8 cellular contexts compared by ENCODE assay signal in genomic region chr1:40862008-40862863, GRCh38. TPM values are rescaled to one million over a fixed set of nuclear protein-coding genes. Genes with fewer than 3 reads are reported as not detected.
DNase-seq lines count a peak whose midpoint lies in the region; ATAC-seq, FAIRE-seq and TF ChIP-seq lines count a peak whose summit lies in the region.

Gene CITED4, minus strand, starts transcription at chr1:40862363. Its CDS starts 236 bp downstream, at chr1:40862127.

- H3K4me3 ChIP-seq in H1 (ENCODE audit: extremely low read depth in 1 of 4, insufficient read depth in 2 of 4, low read depth in 3 of 4, low read length in 4 of 4), result peak within 1 kb of the TSS; percentile 39 to 64 (median 48)

- POLR2A ChIA-PET in H1 (lab: Charles Lee; ENCODE audit: partially characterized antibody), result interaction anchor here (0.7 to 2.6 kb wide), 28 partner anchors 8 to 178 kb away, joined by 3 to 25 read pairs (median 4); partner anchors contain the start of gene CTPS1

- peaks cover 7% of the 10 kb centered on the region; the same call in 1 of the 2 replicates for H3K23me2 ChIP-seq in H1 (ENCODE audit: low read depth, low read length)

- H3K4me2 ChIP-seq in H1 (ENCODE audit: insufficient read depth in 1 of 2, low read depth in 2 of 2, low read length in 2 of 2), result peak within 1 kb of the TSS; percentile 82

- no peak within 1 kb of the TSS for H2AK5ac ChIP-seq in H1 (ENCODE audit: low read depth, low read length)

- no peaks in the 10 kb centered on the region for H3K9me3 ChIP-seq in H1 (ENCODE audit: insufficient read depth in 2 of 2, low read depth in 1 of 2, low read length in 1 of 2)

- H3K27me3 Mint-ChIP-seq in memory B cell, result peaks cover 18% of the 10 kb centered on the region

- peak within 1 kb of the TSS; percentile 72 for H3K56ac ChIP-seq in H1 (replicated peaks; ENCODE audit: insufficient read length, low read depth, low read length)

- H4K5ac ChIP-seq in H1 (ENCODE audit: insufficient read length, low read depth, low read length), result peak within 1 kb of the TSS; percentile 15

- peak within 1 kb of the TSS; percentile 96 for H3K4me3 Mint-ChIP-seq in memory B cell

- H3K23ac ChIP-seq in H1 (ENCODE audit: insufficient read length), result no peak within 1 kb of the TSS

- TF ChIP-seq CTCF in C4-2B (conservative IDR thresholded peaks at IDR 0.05) (no peak; the same call in 1 of the 2 replicates), H1 (IDR thresholded peaks at IDR 0.05; ENCODE audit: control extremely low read depth in 1 of 3, insufficient read depth in 1 of 3, low read depth in 1 of 3, low read length in 3 of 3) (peak; percentile 46 to 64 (median 58))

- no peak within 1 kb of the TSS for H2AFZ ChIP-seq in H1 (ENCODE audit: low read length)

- DNase-seq in NCI-H748 (lab: John Stamatoyannopoulos, UW; ENCODE audit: unreplicated experiment), result peak; percentile 100
- peak; percentile 89 to 90 for DNase-seq in activated CD8-positive, alpha-beta memory T cell treated with anti-CD3 and anti-CD28 coated beads for 4 hours (ENCODE audit: low read depth in 2 of 2)
- DNase-seq in H1 (ENCODE audit: low read depth in 1 of 2, low spot score in 2 of 2), result peak; percentile 92 to 97
- peak; percentile 88 to 94 for DNase-seq in memory B cell (ENCODE audit: low spot score in 2 of 2)
- peak; percentile 89 for DNase-seq in stimulated activated CD8-positive, alpha-beta memory T cell treated with anti-CD3 and anti-CD28 coated beads, Interleukin-12 subunit alpha, Interleukin-12 subunit beta, amount 100 ng/mL, for 1 hour (ENCODE audit: low read depth)

- H3K4me1 ChIP-seq in H1 (replicated peaks in 1 of 4; ENCODE audit: control insufficient read depth in 3 of 4, insufficient read depth in 4 of 4, low read length in 3 of 4), result peaks cover 4 to 8% (median 6%) of the 10 kb centered on the region in 4 experiments

- H3K27ac ChIP-seq in C4-2B, result peak within 1 kb of the TSS; percentile 54
- peak within 1 kb of the TSS; percentile 19; the same call in 1 of the 2 replicates for H3K27ac ChIP-seq in H1 (ENCODE audit: low read depth, low read length)

- 9% methylated on average over 36 of the region's 75 CpGs; no CpG with 5 or more reads in 1 of the 2 experiments for WGBS in H1 (ENCODE audit: extremely low coverage in 1 of 2, insufficient coverage in 1 of 2, insufficient read length in 1 of 2, insufficient replicate concordance in 2 of 2, low coverage in 1 of 2, low lambda C conversion rate in 2 of 2, missing lambda C conversion rate in 1 of 2), 2 experiments

- H2BK5ac ChIP-seq in H1 (ENCODE audit: low read depth, low read length), result no peak within 1 kb of the TSS

- no peaks in the 10 kb centered on the region for H3K36me3 ChIP-seq in H1 (ENCODE audit: control insufficient read depth in 2 of 4, insufficient read depth in 4 of 4, low read length in 3 of 4)

- H3K9ac ChIP-seq in H1 (replicated peaks in 1 of 4; ENCODE audit: extremely low read depth in 1 of 4, low read depth in 3 of 4, low read length in 3 of 4), result peak within 1 kb of the TSS; percentile 39 to 89 (median 59); a peak in 6 of 7 replicates

- TF ChIP-seq RAD21 in H1 (IDR thresholded peaks at IDR 0.05 in 1 of 2, conservative IDR thresholded peaks at IDR 0.05 in 1 of 2; ENCODE audit: low read depth in 2 of 2, low read length in 2 of 2), result peak; percentile 70 to 78

- 0 out of 2 replicates have a peak within 1 kb of the TSS, but pooled peaks have one; percentile 90 for H2BK15ac ChIP-seq in H1 (ENCODE audit: low read length)

- peaks cover 1 to 2% of the 10 kb centered on the region in 2 experiments for H4K20me1 ChIP-seq in H1 (replicated peaks in 1 of 2; ENCODE audit: control insufficient read depth in 1 of 2, insufficient read depth in 2 of 2, low read length in 2 of 2)

- peaks cover 10% of the 10 kb centered on the region for H3K4me1 Mint-ChIP-seq in memory B cell

- H2BK12ac ChIP-seq in H1 (ENCODE audit: low read depth, low read length), result no peak within 1 kb of the TSS

- CTCF ChIA-PET in H1 (lab: Charles Lee; ENCODE audit: partially characterized antibody), result interaction anchor here (0.5 to 26.8 kb wide), 19 partner anchors 9 to 121 kb away, joined by 3 to 917 read pairs (median 4); partner anchors contain the start of gene CTPS1

- H3K79me2 ChIP-seq in H1 (ENCODE audit: control insufficient read depth in 1 of 2, insufficient read depth in 2 of 2, low read length in 2 of 2), result no peaks in the 10 kb centered on the region

- peak within 1 kb of the TSS; percentile 81 for H3K27ac Mint-ChIP-seq in memory B cell

- no peak within 1 kb of the TSS for H3K14ac ChIP-seq in H1 (ENCODE audit: insufficient read length)

- H3K18ac ChIP-seq in H1 (ENCODE audit: extremely low read depth, low read length), result 0 out of 2 replicates have a peak within 1 kb of the TSS, but pooled peaks have one; percentile 71

- ATAC-seq in GM19351 (IDR thresholded peaks at IDR 0.05; ENCODE audit: unreplicated experiment) (peak; percentile 93), HG03520 (IDR thresholded peaks at IDR 0.05; ENCODE audit: unreplicated experiment) (peak; percentile 92), memory B cell (ENCODE audit: low read depth) (peak; percentile 96)

- TF ChIP-seq POLR2A in H1 (IDR thresholded peaks at IDR 0.05; ENCODE audit: control extremely low read depth in 1 of 2, low read depth in 2 of 2, low read length in 2 of 2), result peak; percentile 97 to 98

- no peaks in the 10 kb centered on the region for H3K79me1 ChIP-seq in H1 (ENCODE audit: low read depth, low read length)

- peak within 1 kb of the TSS; percentile 21 for H3K4ac ChIP-seq in H1 (replicated peaks; ENCODE audit: insufficient read length, low read depth, low read length)

- peaks cover 0 to 20% (median 16%) of the 10 kb centered on the region in 4 experiments; a peak in 5 of 7 replicates for H3K27me3 ChIP-seq in H1 (replicated peaks in 1 of 4; ENCODE audit: control insufficient read depth in 3 of 4, extremely low read depth in 1 of 4, insufficient read depth in 3 of 4, low read length in 3 of 4)

- FAIRE-seq in H1 (lab: Jason Lieb, UNC), result peak; percentile 83

- H3K9me3 Mint-ChIP-seq in memory B cell, result no peaks in the 10 kb centered on the region

- H3K36me3 Mint-ChIP-seq in memory B cell, result no peaks in the 10 kb centered on the region

- TF ChIP-seq EP300 in H1 (IDR thresholded peaks at IDR 0.05; ENCODE audit: borderline replicate concordance in 1 of 2, low read depth in 2 of 2, low read length in 2 of 2), result no peak

- H2BK20ac ChIP-seq in H1 (ENCODE audit: low read length), result no peak within 1 kb of the TSS

- no peak within 1 kb of the TSS for H2BK120ac ChIP-seq in H1 (replicated peaks; ENCODE audit: low read depth, low read length)

- no peak within 1 kb of the TSS for H4K91ac ChIP-seq in H1 (replicated peaks; ENCODE audit: insufficient read length, low read length)

- H4K8ac ChIP-seq in H1 (ENCODE audit: extremely low read depth, insufficient read depth, low read length), result peak within 1 kb of the TSS; percentile 94; the same call in 1 of the 2 replicates

TF ChIP-seq in H1, 55 proteins besides CTCF, POLR2A, EP300 and RAD21 (continues in another document):
- TF ChIP-seq TEAD4 (IDR thresholded peaks at IDR 0.05; ENCODE audit: low read depth, low read length) (no peak), CBX5 (IDR thresholded peaks at IDR 0.05; ENCODE audit: low read depth, low read length) (no peak), TAF1 (IDR thresholded peaks at IDR 0.05; ENCODE audit: low read depth, low read length) (peak; percentile 94), TAF7 (optimal IDR thresholded peaks at IDR 0.05; ENCODE audit: borderline replicate concordance, low read depth, low read length) (peak; percentile 76), NRF1 (IDR thresholded peaks at IDR 0.05; ENCODE audit: low read depth, low read length) (no peak), SIN3A (conservative IDR thresholded peaks at IDR 0.05 in 1 of 2, IDR thresholded peaks at IDR 0.05 in 1 of 2; ENCODE audit: low read depth in 1 of 2, low read length in 2 of 2) (peak in 1 of 2 experiments; percentile 58; a peak in 1 of 4 replicates), CBX8 (IDR thresholded peaks at IDR 0.05; ENCODE audit: borderline replicate concordance, low read depth, low read length) (no peak), POU5F1 (IDR thresholded peaks at IDR 0.05; ENCODE audit: low read depth, low read length) (no peak), ATF3 (IDR thresholded peaks at IDR 0.05; ENCODE audit: insufficient read depth, low read depth, low read length) (no peak), RFX5 (IDR thresholded peaks at IDR 0.05; ENCODE audit: borderline replicate concordance, low read depth, low read length) (no peak), ZNF274 (IDR thresholded peaks at IDR 0.05; ENCODE audit: borderline replicate concordance, extremely low read depth, low read length) (no peak), SP1 (IDR thresholded peaks at IDR 0.05; ENCODE audit: low read depth, low read length) (peak; percentile 78), TBP (IDR thresholded peaks at IDR 0.05; ENCODE audit: low read depth, low read length) (peak; percentile 96), YY1 (IDR thresholded peaks at IDR 0.05; ENCODE audit: low read depth, low read length) (peak; percentile 31; the same call in 1 of the 2 replicates), POLR2AphosphoS5 (IDR thresholded peaks at IDR 0.05; ENCODE audit: low read depth, low read length) (peak; percentile 98), ASH2L (IDR thresholded peaks at IDR 0.05; ENCODE audit: low read length) (no peak), SP4 (IDR thresholded peaks at IDR 0.05; ENCODE audit: low read length) (0 out of 2 replicates have a peak, but pooled peaks have one; percentile 27), PHF8 (conservative IDR thresholded peaks at IDR 0.05; ENCODE audit: low read depth, low read length) (peak; percentile 82), CEBPB (IDR thresholded peaks at IDR 0.05; ENCODE audit: low read depth, low read length) (peak; percentile 41; the same call in 1 of the 2 replicates), BRCA1 (IDR thresholded peaks at IDR 0.05; ENCODE audit: low read depth, low read length) (no peak), TCF12 (IDR thresholded peaks at IDR 0.05; ENCODE audit: low read depth, low read length) (no peak)

RNA-seq across cellular contexts. Expression of gene CITED4, which starts in this region (rescaled TPM):
- total RNA-seq in H1 (2021; fragmentation: NEBNext Ultra II Directional; extraction: Animal tissue kit (Norgen Biotek cat#: 25700)), result 16.0 and 16.3 TPM in 2 replicates
- 5.4 and 11.1 TPM in 2 replicates for polyA plus RNA-seq in H1 (2011; rRNA removed)
- 4.6 TPM for polyA plus RNA-seq in H1 (2011; cell fraction: cytosol; rRNA removed)
- 8.9 TPM for polyA plus RNA-seq in H1 (2011; cell fraction: nucleus; rRNA removed)
- polyA plus RNA-seq in H1 (2012, experiment 1 of 2), result 5.5 to 10.2 TPM (median 9.5 TPM) in 4 replicates
- 3.8 TPM for polyA plus RNA-seq in H1 (2012, experiment 2 of 2)
- polyA plus RNA-seq in H1 (2013, experiment 1 of 2), result 15.6 TPM
- polyA plus RNA-seq in H1 (2013, experiment 2 of 2), result 16.1 TPM
- 0.22 and 0.63 TPM in 2 replicates for polyA minus RNA-seq in H1 (2011; rRNA and poly(A)+ RNA removed)
- 5.8 TPM for polyA minus RNA-seq in H1 (2011; cell fraction: cytosol; rRNA and poly(A)+ RNA removed)
- 12.1 TPM for polyA minus RNA-seq in H1 (2011; cell fraction: nucleus; rRNA and poly(A)+ RNA removed)

Comparison
In these comparisons a context has a peak if more than half of its experiments do, and no peak if none do; other contexts are left out.
1. Peak in every context shown above with its lines: DNase-seq, ATAC-seq, H3K4me3 ChIP-seq and H3K27ac ChIP-seq.